Comparison of ENCODE assay signal across 12 cellular contexts in the genomic region with DNA sequence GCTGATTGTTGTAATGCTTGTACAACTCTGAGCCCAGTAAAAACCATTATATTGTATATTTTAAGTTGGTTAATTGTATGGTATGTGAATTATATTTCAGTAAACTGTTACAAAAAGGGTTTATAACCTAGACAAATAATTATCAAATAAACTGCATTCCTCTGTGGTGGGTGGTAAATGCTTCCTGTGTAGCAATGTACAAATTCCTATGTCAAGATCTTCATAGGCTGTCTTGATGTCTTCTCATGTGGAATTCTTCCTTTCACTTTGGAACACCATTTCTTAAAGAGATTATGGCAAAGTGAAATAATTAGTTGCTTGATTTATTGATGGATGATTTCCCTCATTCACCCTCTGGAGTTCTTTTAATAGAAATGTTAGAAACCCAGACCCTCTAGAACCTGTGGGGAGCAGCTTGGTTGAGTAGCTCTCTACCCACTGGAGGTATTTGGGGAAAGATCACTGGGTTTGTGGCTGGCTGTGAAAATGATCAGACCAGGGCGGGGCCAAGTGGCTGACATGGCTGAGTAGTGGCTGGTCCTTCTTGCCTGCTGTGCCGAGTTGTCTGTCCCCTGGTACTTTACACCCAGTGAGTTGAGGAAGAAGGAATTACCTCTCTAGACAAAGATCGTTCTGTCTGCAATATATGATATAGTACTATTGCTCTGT. TPM values are rescaled to one million over a fixed set of nuclear protein-coding genes. Genes with fewer than 3 reads are reported as not detected.
DNase-seq lines count a peak whose midpoint lies in the region; ATAC-seq and TF ChIP-seq lines count a peak whose summit lies in the region.
"Had no signal": no experiment of that assay in that cellular context is flagged by ENCODE, and none has a peak within 500 bp of the region (broad histone marks: within the 10 kb centered on the region; RNA-seq: fewer than 3 reads in every experiment).

No MANE protein-coding gene starts in this region.

- peak overlapping the region; percentile 49 to 89 (median 85) for H3K27ac Mint-ChIP-seq in IgD-negative memory B cell

- H3K27me3 ChIP-seq in right cardiac atrium (ENCODE audit: control insufficient read depth, insufficient read depth) (no peaks in the 10 kb centered on the region), brain microvascular endothelial cell (replicated peaks) (no peaks in the 10 kb centered on the region), thymus (ENCODE audit: control insufficient read depth, insufficient read depth) (no peaks in the 10 kb centered on the region)

- H3K9me3 ChIP-seq in right cardiac atrium (ENCODE audit: control insufficient read depth, low read length) (no peaks in the 10 kb centered on the region), thymus (ENCODE audit: control insufficient read depth) (no peaks in the 10 kb centered on the region)

- no peaks in the 10 kb centered on the region for H3K27me3 Mint-ChIP-seq in IgD-negative memory B cell

- no peak for TF ChIP-seq CTCF in brain microvascular endothelial cell (IDR thresholded peaks at IDR 0.05; ENCODE audit: low read depth, low read length, missing control alignments)

- peaks cover 53 to 82% (median 74%) of the 10 kb centered on the region in 3 donors for H3K4me1 Mint-ChIP-seq in IgD-negative memory B cell

- H3K4me1 ChIP-seq in right cardiac atrium (ENCODE audit: control insufficient read depth, insufficient read depth, low read length) (peaks cover 21% of the 10 kb centered on the region), thymus (ENCODE audit: control insufficient read depth, insufficient read depth, low read length) (peaks cover 49% of the 10 kb centered on the region)

- in situ Hi-C loops in brain microvascular endothelial cell (cut with HindIII; ENCODE audit: low pct_ligation_motif_present, low sequenced_read_pairs): no loop called here

- intact Hi-C loops in right cardiac atrium (cut with DNase I): loop anchor here in 1 of 4 donors (10.0 kb wide), 1 partner anchor 107 kb away; no protein-coding TSS in a partner anchor
- intact Hi-C loops in cardiac septum (cut with DNase I): no loop called here

- H3K36me3 ChIP-seq in brain microvascular endothelial cell (replicated peaks) (no peaks in the 10 kb centered on the region), thymus (ENCODE audit: control insufficient read depth, insufficient read depth) (no peaks in the 10 kb centered on the region)

- H3K36me3 Mint-ChIP-seq in IgD-negative memory B cell: peaks cover 5% of the 10 kb centered on the region

- H3K27ac ChIP-seq in right cardiac atrium (ENCODE audit: low read length): peak overlapping the region; percentile 19
- peak overlapping the region; percentile 29 for H3K27ac ChIP-seq in brain microvascular endothelial cell
- peak overlapping the region; percentile 53 for H3K27ac ChIP-seq in thymus (ENCODE audit: low read depth)
- H3K27ac ChIP-seq: psoas muscle had no signal

- peaks cover 0 to 4% (median 0%) of the 10 kb centered on the region in 3 donors for H3K9me3 Mint-ChIP-seq in IgD-negative memory B cell

- WGBS in right cardiac atrium: 94% methylated on average over 3 of the region's 3 CpGs
- 80% methylated on average over 3 of the region's 3 CpGs for WGBS in thymus

- DNase-seq in right cardiac atrium: no peak
- no peak for DNase-seq in cardiac septum (ENCODE audit: low spot score)
- DNase-seq in brain microvascular endothelial cell: no peak
- no peak for DNase-seq in pons (ENCODE audit: low spot score)
- DNase-seq in OCI-M1 (lab: John Stamatoyannopoulos, UW): no peak
- DNase-seq: C1 segment of cervical spinal cord, caudate nucleus, GOT3, psoas muscle had no signal

- ATAC-seq in right cardiac atrium: no peak
- ATAC-seq in HG02678 (IDR thresholded peaks at IDR 0.05; ENCODE audit: unreplicated experiment): no peak
- ATAC-seq: psoas muscle had no signal

- H3K4me3 Mint-ChIP-seq in IgD-negative memory B cell: peak overlapping the region in 3 of 4 donors; percentile 38 to 63 (median 58)

- H3K4me3 ChIP-seq in right cardiac atrium (ENCODE audit: low read length) (no peak overlapping the region), brain microvascular endothelial cell (ENCODE audit: low read depth, low read length) (no peak overlapping the region), thymus (ENCODE audit: low read length) (no peak overlapping the region)
- H3K4me3 ChIP-seq: psoas muscle had no signal

RNA-seq across cellular contexts. Expression of a gene that starts 22.4 kb away (rescaled TPM):
- 100 to 1,000 TPM; 112 to 156 (median 134) TPM for total RNA-seq in right cardiac atrium
- 29.0 TPM for polyA plus RNA-seq in right cardiac atrium
- total RNA-seq in cardiac septum: 75.3 TPM
- polyA plus RNA-seq in IgD-negative memory B cell: 14.0 TPM
- polyA plus RNA-seq in thymus: 8.8 TPM
